Comparison of ENCODE assay signal across 13 cellular contexts in the genomic region with DNA sequence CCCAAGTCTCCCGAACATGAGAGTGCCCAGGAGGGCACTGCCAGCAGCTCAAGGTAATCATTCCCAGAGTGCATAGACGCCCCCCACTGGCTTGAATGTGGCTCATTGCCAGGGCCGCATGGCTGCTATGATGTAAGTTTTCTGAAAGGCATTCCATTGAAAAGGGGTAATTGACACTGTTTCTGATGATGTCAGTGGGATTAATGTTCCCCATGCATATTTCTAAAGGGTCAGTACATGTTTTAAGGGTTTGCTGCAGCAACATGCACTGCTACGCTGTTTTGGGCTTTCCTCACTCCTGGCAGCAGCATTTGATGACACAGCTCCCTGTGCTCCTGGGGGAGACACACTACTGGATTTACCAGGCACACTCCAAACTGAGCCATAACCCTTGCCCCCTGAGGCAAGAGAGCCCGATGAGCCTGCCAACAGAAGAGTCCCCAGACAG. TPM values are rescaled to one million over a fixed set of nuclear protein-coding genes. Genes with fewer than 3 reads are reported as not detected.
A peak's percentile ranks its signal among the peaks of the same experiment; 100 is the strongest.
DNase-seq lines count a peak whose midpoint lies in the region; ATAC-seq, FAIRE-seq and TF ChIP-seq lines count a peak whose summit lies in the region.
"Had no signal": no experiment of that assay in that cellular context is flagged by ENCODE, and none has a peak within 500 bp of the region (broad histone marks: within the 10 kb centered on the region; RNA-seq: fewer than 3 reads in every experiment).

No MANE protein-coding gene starts in this region.

- H2AFZ ChIP-seq in Loucy (ENCODE audit: low read length): no peak overlapping the region
- H2AFZ ChIP-seq in Karpas-422 (ENCODE audit: low read length): no peak overlapping the region

- no peak overlapping the region for H3K9ac ChIP-seq in Loucy (ENCODE audit: low read depth, low read length, poor library complexity, severe bottlenecking)
- H3K9ac ChIP-seq in liver (ENCODE audit: low read depth in 1 of 2, low read length in 2 of 2): no peak overlapping the region
- no peak overlapping the region for H3K9ac ChIP-seq in Karpas-422 (ENCODE audit: low read length)

- H3K27ac ChIP-seq in A549 (peak overlapping the region in 1 of 2 experiments; percentile 64; a peak in 3 of 6 replicates), cingulate gyrus (ENCODE audit: low read depth, low read length) (peak overlapping the region; percentile 14), liver (ENCODE audit: low read depth in 1 of 2, low read length in 2 of 2) (no peak overlapping the region), Karpas-422 (ENCODE audit: low read length) (no peak overlapping the region)

- POLR2A ChIA-PET in A549 (lab: Yijun Ruan, JAX) (no interaction called here), MCF 10A (lab: Yijun Ruan, JAX) (interaction anchor here (0.9 kb wide), 1 partner anchor 231 kb away, joined by 3 read pairs; no protein-coding TSS in a partner anchor)

- H3K4me3 ChIP-seq in A549: no peak overlapping the region
- H3K4me3 ChIP-seq in Loucy (ENCODE audit: low read length, poor library complexity, severe bottlenecking): no peak overlapping the region
- no peak overlapping the region for H3K4me3 ChIP-seq in liver (ENCODE audit: low read depth in 1 of 3, low read length in 3 of 3)
- H3K4me3 ChIP-seq in Karpas-422 (ENCODE audit: low read length): no peak overlapping the region

- no peak for TF ChIP-seq EP300 in A549 (IDR thresholded peaks at IDR 0.05)

- peaks cover 7% of the 10 kb centered on the region for H3K36me3 Mint-ChIP-seq in MCF 10A (ENCODE audit: insufficient read depth, unreplicated experiment)

- H3K27ac Mint-ChIP-seq in MCF 10A (ENCODE audit: low read depth, unreplicated experiment): no peak overlapping the region
- H3K27ac Mint-ChIP-seq: effector memory CD8-positive, alpha-beta T cell had no signal

- H4K20me1 ChIP-seq in Loucy (ENCODE audit: insufficient read depth, low read length, poor library complexity, severe bottlenecking): no peaks in the 10 kb centered on the region
- H4K20me1 ChIP-seq in Karpas-422 (ENCODE audit: insufficient read depth, low read depth, low read length): no peaks in the 10 kb centered on the region

- 38% methylated on average over 5 of the region's 5 CpGs for WGBS in A549 (ENCODE audit: missing lambda C conversion rate)
- 36% methylated on average over 5 of the region's 5 CpGs for WGBS in liver

- no peak for TF ChIP-seq POLR2A in A549 (IDR thresholded peaks at IDR 0.05; ENCODE audit: low read length)

- H3K27me3 Mint-ChIP-seq in MCF 10A (ENCODE audit: insufficient read depth, unreplicated experiment): peaks cover 20% of the 10 kb centered on the region

- DNase-seq in A549 (ENCODE audit: low read depth in 1 of 2, low spot score in 1 of 2) (no peak), MCF 10A (ENCODE audit: unreplicated experiment) (no peak), amniotic stem cell (lab: John Stamatoyannopoulos, UW) (no peak), Karpas-422 (no peak), NCI-H2227 treated with DMSO at 0.1 percent for 48 hours (lab: John Stamatoyannopoulos, UW) (no peak)
- DNase-seq: activated T-cell treated with anti-CD3 and anti-CD28 coated beads, Interleukin-2, amount 50 U/mL, for 4 hours; effector memory CD8-positive, alpha-beta T cell; stimulated activated CD4-positive, alpha-beta T cell treated with anti-CD3 and anti-CD28 coated beads, Interleukin-4, amount 100 ng/mL, for 24 hours had no signal

- CTCF ChIA-PET in A549 (lab: Yijun Ruan, JAX) (interaction anchor here (0.5 kb wide), 1 partner anchor 37 kb away, joined by 3 read pairs; no protein-coding TSS in a partner anchor), MCF 10A (lab: Yijun Ruan, JAX) (no interaction called here)

- peak in 1 of 2 experiments; percentile 8; a peak in 2 of 6 replicates for ATAC-seq in A549
- ATAC-seq: activated T-cell treated with anti-CD3 and anti-CD28 coated beads, Interleukin-2, amount 50 U/mL, for 4 hours; effector memory CD8-positive, alpha-beta T cell had no signal

- H3K4me1 ChIP-seq in A549 (peaks cover 48% of the 10 kb centered on the region), Loucy (ENCODE audit: insufficient read depth, low read length, poor library complexity, severe bottlenecking) (no peaks in the 10 kb centered on the region), liver (ENCODE audit: control insufficient read depth in 4 of 4, insufficient read depth in 4 of 4, low read length in 3 of 4) (peaks cover 3 to 24% (median 14%) of the 10 kb centered on the region in 4 donors), Karpas-422 (ENCODE audit: low read length) (no peaks in the 10 kb centered on the region; the same call in 1 of the 2 replicates)

- H3K79me2 ChIP-seq in Loucy (ENCODE audit: insufficient read depth, low read length) (no peaks in the 10 kb centered on the region), Karpas-422 (ENCODE audit: low read length) (no peaks in the 10 kb centered on the region)

- intact Hi-C loops in MCF 10A (cut with micrococcal nuclease): no loop called here

- no peaks in the 10 kb centered on the region for H3K27me3 ChIP-seq in Loucy (ENCODE audit: insufficient read depth, low read length, poor library complexity, severe bottlenecking)
- peaks cover 0 to 3% (median 0%) of the 10 kb centered on the region in 4 donors for H3K27me3 ChIP-seq in liver (ENCODE audit: control insufficient read depth in 4 of 4, insufficient read depth in 4 of 4, low read length in 3 of 4)
- no peaks in the 10 kb centered on the region for H3K27me3 ChIP-seq in Karpas-422 (ENCODE audit: low read length)

- peak overlapping the region; percentile 43 for H3K4me2 ChIP-seq in A549
- no peak overlapping the region for H3K4me2 ChIP-seq in Loucy (ENCODE audit: low read depth, low read length, poor library complexity, severe bottlenecking)
- no peak overlapping the region for H3K4me2 ChIP-seq in Karpas-422 (ENCODE audit: low read depth, low read length, poor library complexity, severe bottlenecking)

- BruUV-seq in MCF 10A (replicated peaks; lab: Mats Ljungman, UMichigan): no TSS peak

- no peak overlapping the region for H3K4me3 Mint-ChIP-seq in MCF 10A (ENCODE audit: unreplicated experiment)
- H3K4me3 Mint-ChIP-seq: activated T-cell treated with anti-CD3 and anti-CD28 coated beads, Interleukin-2, amount 50 U/mL, for 4 hours; effector memory CD8-positive, alpha-beta T cell had no signal

- FAIRE-seq in A549 (lab: Jason Lieb, UNC): no peak

- no peaks in the 10 kb centered on the region for H3F3A ChIP-seq in Loucy (ENCODE audit: low read depth)

- H3K36me3 ChIP-seq in Loucy (ENCODE audit: insufficient read depth, low read length) (no peaks in the 10 kb centered on the region), liver (ENCODE audit: control insufficient read depth in 4 of 4, insufficient read depth in 3 of 4, low read depth in 1 of 4, low read length in 3 of 4) (no peaks in the 10 kb centered on the region), Karpas-422 (ENCODE audit: insufficient read depth, low read length) (no peaks in the 10 kb centered on the region)

- no peaks in the 10 kb centered on the region for H3K9me3 Mint-ChIP-seq in MCF 10A (ENCODE audit: unreplicated experiment)
- H3K9me3 Mint-ChIP-seq: activated T-cell treated with anti-CD3 and anti-CD28 coated beads, Interleukin-2, amount 50 U/mL, for 4 hours; effector memory CD8-positive, alpha-beta T cell had no signal

- H3K9me3 ChIP-seq in A549: no peaks in the 10 kb centered on the region
- no peaks in the 10 kb centered on the region for H3K9me3 ChIP-seq in Loucy (ENCODE audit: insufficient read depth, low read depth, low read length)
- no peaks in the 10 kb centered on the region for H3K9me3 ChIP-seq in liver (ENCODE audit: control insufficient read depth in 4 of 4, low read length in 3 of 4)
- H3K9me3 ChIP-seq in Karpas-422 (ENCODE audit: low read length): no peaks in the 10 kb centered on the region

- no peaks in the 10 kb centered on the region for H3K9me2 ChIP-seq in Loucy (replicated peaks; ENCODE audit: low read depth, low read length)
- H3K9me2 ChIP-seq in Karpas-422 (replicated peaks; ENCODE audit: insufficient read depth, low read length): no peaks in the 10 kb centered on the region

- TF ChIP-seq CTCF in A549 (IDR thresholded peaks at IDR 0.05) (no peak), Loucy (conservative IDR thresholded peaks at IDR 0.05; ENCODE audit: low read length) (peak; percentile 40), liver (IDR thresholded peaks at IDR 0.05; ENCODE audit: low read depth, low read length, missing input control) (no peak), MCF 10A (IDR thresholded peaks at IDR 0.05; ENCODE audit: unreplicated experiment) (no peak)

- TF ChIP-seq RAD21 in A549 (conservative IDR thresholded peaks at IDR 0.05 in 1 of 2, IDR thresholded peaks at IDR 0.05 in 1 of 2) (no peak), liver (IDR thresholded peaks at IDR 0.05) (peak in 1 of 2 donors; percentile 17)

- no peaks in the 10 kb centered on the region for H3K4me1 Mint-ChIP-seq in MCF 10A (ENCODE audit: insufficient read depth, unreplicated experiment)

TF ChIP-seq in A549, 52 proteins besides CTCF, POLR2A, EP300 and RAD21 (continues in another document):
- TF ChIP-seq HOXB5 (CRISPR knock-in tag; IDR thresholded peaks at IDR 0.05) (no peak), SMC3 (IDR thresholded peaks at IDR 0.05) (no peak), KDM5A (IDR thresholded peaks at IDR 0.05) (no peak), RNF2 (IDR thresholded peaks at IDR 0.05; ENCODE audit: borderline replicate concordance, low read depth) (no peak), HOXA7 (CRISPR knock-in tag; IDR thresholded peaks at IDR 0.05) (no peak)

TF ChIP-seq in liver, 16 proteins besides CTCF, POLR2A, EP300 and RAD21:
- TF ChIP-seq JUND (IDR thresholded peaks at IDR 0.05) (peak in 1 of 2 donors; percentile 34), HNF4G (IDR thresholded peaks at IDR 0.05) (no peak), HNF4A (conservative IDR thresholded peaks at IDR 0.05) (peak; percentile 31 to 70), RXRA (IDR thresholded peaks at IDR 0.05) (peak in 1 of 2 donors; percentile 52), SP1 (IDR thresholded peaks at IDR 0.05) (peak; percentile 11), NR2F2 (IDR thresholded peaks at IDR 0.05) (peak; percentile 34)

RNA-seq across cellular contexts. Expression of a gene that starts 36.7 kb away (rescaled TPM):
- polyA plus RNA-seq in A549 (2011; rRNA removed): 0.01 and 0.03 TPM in 2 replicates
- 0.01 TPM in 1 of 2 replicates, not detected in the other for polyA plus RNA-seq in A549 (2012; cell fraction: cytosol; rRNA removed)
- polyA plus RNA-seq in A549 (2012; cell fraction: nucleus; rRNA removed): 0.01 TPM in 1 of 2 replicates, not detected in the other
- polyA plus RNA-seq in A549 (2017; fragmentation: RNase III; extraction: RNeasy Plus Mini Kit Qiagen cat#74134 plus additional on column Dnase treatment): 0.03 to 0.05 TPM (median 0.04 TPM) in 3 replicates
- not detected in 2 replicates for polyA minus RNA-seq in A549 (2011; rRNA and poly(A)+ RNA removed)
- under 1 TPM; under 0.01 to 0.50 TPM for total RNA-seq in liver
- polyA plus RNA-seq in liver: under 1 TPM; 0.35 to 0.61 TPM
- total RNA-seq in MCF 10A (2022): not detected in 2 replicates
- total RNA-seq in Karpas-422 (2014; rRNA removed; shearing (Covaris generic); ENCODE audit: low replicate concordance): 0.29 and 0.89 TPM in 2 replicates
- total RNA-seq: activated T-cell treated with anti-CD3 and anti-CD28 coated beads, Interleukin-2, amount 50 U/mL, for 4 hours; T-helper 2 cell treated with Interferon-gamma antibody and Interleukin-4, amounts not matched to agents 100 ng/mL and 5 ng/mL, for 36 hours; ureter had no signal
